In genomic region chr12:112122823-112123690, GRCh38 we compare ENCODE assay signal across 1 cellular context.
TF ChIP-seq lines count a peak whose summit lies in the region.

No MANE protein-coding gene starts in this region.

TF ChIP-seq in HEK293, 187 proteins besides CTCF, POLR2A, EP300 and RAD21 (continued from another document and continues in another):
- TF ChIP-seq ZSCAN18 (tag by site-specific recombination; IDR thresholded peaks at IDR 0.05), result no peak
- peak; percentile 69 for TF ChIP-seq ZFP3 (tag by site-specific recombination; IDR thresholded peaks at IDR 0.05; ENCODE audit: low read depth)
- TF ChIP-seq ZBTB1 (tag by site-specific recombination; IDR thresholded peaks at IDR 0.05), result no peak
- TF ChIP-seq ZXDB (tag by site-specific recombination; IDR thresholded peaks at IDR 0.05), result peak; percentile 64
- no peak for TF ChIP-seq ZNF521 (tag by site-specific recombination; IDR thresholded peaks at IDR 0.05)
- TF ChIP-seq ZNF426 (tag by site-specific recombination; IDR thresholded peaks at IDR 0.05), result no peak
- TF ChIP-seq IKZF3 (tag by site-specific recombination; IDR thresholded peaks at IDR 0.05), result peak; percentile 78; the same call in 1 of the 2 replicates
- TF ChIP-seq REST (tag by site-specific recombination; IDR thresholded peaks at IDR 0.05), result no peak
- TF ChIP-seq PBX3 (CRISPR knock-in tag; IDR thresholded peaks at IDR 0.05), result no peak
- TF ChIP-seq OSR2 (tag by site-specific recombination; IDR thresholded peaks at IDR 0.05), result peak; percentile 95
- no peak for TF ChIP-seq ZNF707 (tag by site-specific recombination; IDR thresholded peaks at IDR 0.05)
- TF ChIP-seq ZSCAN4 (tag by site-specific recombination; IDR thresholded peaks at IDR 0.05), result no peak
- TF ChIP-seq ZFP69B (tag by site-specific recombination; IDR thresholded peaks at IDR 0.05), result no peak
- no peak; the same call in 1 of the 2 replicates for TF ChIP-seq ZNF558 (tag by site-specific recombination; IDR thresholded peaks at IDR 0.05)
- no peak for TF ChIP-seq ZNF335 (tag by site-specific recombination; conservative IDR thresholded peaks at IDR 0.05)
- TF ChIP-seq ZNF341 (tag by site-specific recombination; IDR thresholded peaks at IDR 0.05; ENCODE audit: low read depth), result 0 out of 2 replicates have a peak, but pooled peaks have one; percentile 10
- TF ChIP-seq HOXA7 (CRISPR knock-in tag; IDR thresholded peaks at IDR 0.05; ENCODE audit: borderline replicate concordance), result no peak
- no peak for TF ChIP-seq MZF1 (tag by site-specific recombination; IDR thresholded peaks at IDR 0.05; ENCODE audit: borderline replicate concordance)
- no peak for TF ChIP-seq KLF9 (tag by site-specific recombination; IDR thresholded peaks at IDR 0.05; ENCODE audit: low read depth)
- TF ChIP-seq ZNF274 (IDR thresholded peaks at IDR 0.05; ENCODE audit: low read length), result no peak
- no peak for TF ChIP-seq ZNF274 (tag by site-specific recombination; IDR thresholded peaks at IDR 0.05; ENCODE audit: borderline replicate concordance)
- TF ChIP-seq ZBTB10 (tag by site-specific recombination; IDR thresholded peaks at IDR 0.05), result no peak
- TF ChIP-seq SALL2 (tag by site-specific recombination; IDR thresholded peaks at IDR 0.05; ENCODE audit: borderline replicate concordance), result no peak
- no peak for TF ChIP-seq ZNF169 (tag by site-specific recombination; IDR thresholded peaks at IDR 0.05)
- TF ChIP-seq ZNF549 (tag by site-specific recombination; IDR thresholded peaks at IDR 0.05), result no peak
- TF ChIP-seq SP7 (tag by site-specific recombination; IDR thresholded peaks at IDR 0.05), result peak; percentile 97
- no peak for TF ChIP-seq ZNF214 (tag by site-specific recombination; IDR thresholded peaks at IDR 0.05; ENCODE audit: borderline replicate concordance)
- 0 out of 2 replicates have a peak, but pooled peaks have one; percentile 52 for TF ChIP-seq ZNF518A (tag by site-specific recombination; conservative IDR thresholded peaks at IDR 0.05; ENCODE audit: low read depth)
- TF ChIP-seq ZNF138 (tag by site-specific recombination; IDR thresholded peaks at IDR 0.05; ENCODE audit: borderline replicate concordance), result no peak
- TF ChIP-seq EGR2 (tag by site-specific recombination; IDR thresholded peaks at IDR 0.05; ENCODE audit: low read depth), result peak; percentile 63
- TF ChIP-seq ZBTB20 (tag by site-specific recombination; IDR thresholded peaks at IDR 0.05), result 0 out of 2 replicates have a peak, but pooled peaks have one; percentile 14
- no peak for TF ChIP-seq ZNF76 (tag by site-specific recombination; IDR thresholded peaks at IDR 0.05; ENCODE audit: borderline replicate concordance, low read depth)
- TF ChIP-seq ZNF654 (tag by site-specific recombination; IDR thresholded peaks at IDR 0.05; ENCODE audit: low read depth), result no peak
- no peak for TF ChIP-seq ZNF501 (tag by site-specific recombination; IDR thresholded peaks at IDR 0.05)
- TF ChIP-seq WT1 (tag by site-specific recombination; IDR thresholded peaks at IDR 0.05), result peak; percentile 72
- TF ChIP-seq ZNF747 (tag by site-specific recombination; IDR thresholded peaks at IDR 0.05), result no peak
- peak; percentile 79 for TF ChIP-seq ZNF660 (tag by site-specific recombination; IDR thresholded peaks at IDR 0.05)
- no peak for TF ChIP-seq ZNF514 (tag by site-specific recombination; IDR thresholded peaks at IDR 0.05)
- TF ChIP-seq ZNF19 (tag by site-specific recombination; IDR thresholded peaks at IDR 0.05; ENCODE audit: low read depth), result no peak
- TF ChIP-seq ZNF416 (tag by site-specific recombination; IDR thresholded peaks at IDR 0.05), result no peak
- TF ChIP-seq ZNF157 (tag by site-specific recombination; IDR thresholded peaks at IDR 0.05), result no peak
- no peak for TF ChIP-seq ZBTB26 (tag by site-specific recombination; optimal IDR thresholded peaks at IDR 0.05)
- no peak; the same call in none of the 2 replicates for TF ChIP-seq ZNF561 (tag by site-specific recombination; IDR thresholded peaks at IDR 0.05; ENCODE audit: borderline replicate concordance)
- TF ChIP-seq ZNF596 (tag by site-specific recombination; IDR thresholded peaks at IDR 0.05), result no peak
- TF ChIP-seq ZNF132 (tag by site-specific recombination; IDR thresholded peaks at IDR 0.05; ENCODE audit: borderline replicate concordance), result no peak
- TF ChIP-seq ZNF677 (tag by site-specific recombination; IDR thresholded peaks at IDR 0.05), result no peak
- TF ChIP-seq ZNF600 (tag by site-specific recombination; IDR thresholded peaks at IDR 0.05), result peak; percentile 99
- TF ChIP-seq ZNF175 (tag by site-specific recombination; IDR thresholded peaks at IDR 0.05), result no peak
- no peak for TF ChIP-seq ZNF26 (tag by site-specific recombination; IDR thresholded peaks at IDR 0.05)
- TF ChIP-seq GLI4 (tag by site-specific recombination; IDR thresholded peaks at IDR 0.05), result no peak
